1 cellular context compared by ENCODE assay signal in genomic region chr2:232562515-232563151, GRCh38.
TF ChIP-seq lines count a peak whose summit lies in the region.

No MANE protein-coding gene starts in this region.

TF ChIP-seq in K562, 482 proteins besides CTCF, POLR2A, EP300 and RAD21 (continued from another document):
- TF ChIP-seq PATZ1 (CRISPR knock-in tag; IDR thresholded peaks at IDR 0.05; ENCODE audit: borderline replicate concordance) (no peak), SIN3A (IDR thresholded peaks at IDR 0.05; ENCODE audit: borderline replicate concordance in 2 of 2, control insufficient read depth in 1 of 2, low read depth in 2 of 2, low read length in 2 of 2) (no peak), PYGO2 (tag; IDR thresholded peaks at IDR 0.05) (no peak)
